In the genomic region with DNA sequence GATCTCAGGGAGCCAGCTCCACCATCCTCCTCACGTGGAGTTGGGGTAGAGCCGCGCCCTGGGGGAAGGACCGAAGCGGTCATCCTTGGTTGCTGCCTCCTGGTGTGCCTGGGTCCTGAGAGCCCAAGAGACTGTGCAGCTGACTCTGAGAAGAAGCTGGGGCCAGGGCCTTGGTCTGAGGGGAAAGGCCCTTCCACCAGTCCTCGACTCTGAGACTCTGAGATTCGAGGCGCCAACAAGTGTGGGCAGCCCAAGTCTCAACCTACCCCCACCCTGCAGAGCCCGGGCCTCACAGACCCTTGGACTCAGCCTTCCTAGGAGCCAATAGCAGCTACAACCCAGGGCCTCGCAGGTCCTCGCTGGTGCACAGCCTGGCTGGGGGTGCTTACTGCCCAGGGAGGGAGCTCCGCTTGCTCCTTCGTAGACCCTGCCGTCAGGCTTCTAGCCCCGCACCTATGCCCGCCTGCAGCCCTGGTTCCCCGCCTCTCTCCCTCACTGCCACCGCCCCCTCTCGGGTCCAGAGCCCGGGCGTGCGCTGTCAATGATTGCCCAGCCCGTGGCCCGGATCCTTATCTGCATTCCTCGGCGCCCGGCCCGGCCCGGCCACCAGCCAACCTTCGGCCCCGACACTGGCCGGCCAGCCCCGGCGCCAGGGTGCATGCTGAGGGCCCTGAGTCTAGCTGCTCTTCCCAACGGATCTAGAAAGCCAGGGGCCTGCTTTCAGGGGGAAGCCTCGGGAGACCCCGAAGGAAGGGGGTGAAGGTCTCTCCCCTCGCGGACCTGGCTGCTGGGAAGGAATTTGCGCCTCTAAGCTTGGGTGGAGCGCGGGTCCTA, we compare ENCODE assay signal across 1 cellular context.
TF ChIP-seq lines count a peak whose summit lies in the region.

No MANE protein-coding gene starts in this region.

TF ChIP-seq in K562, 482 proteins besides CTCF, POLR2A, EP300 and RAD21:
- no peak for TF ChIP-seq SETDB1 (IDR thresholded peaks at IDR 0.05; ENCODE audit: low read length)
- TF ChIP-seq ZEB2 (IDR thresholded peaks at IDR 0.05), result no peak
- TF ChIP-seq, protein P1, sequence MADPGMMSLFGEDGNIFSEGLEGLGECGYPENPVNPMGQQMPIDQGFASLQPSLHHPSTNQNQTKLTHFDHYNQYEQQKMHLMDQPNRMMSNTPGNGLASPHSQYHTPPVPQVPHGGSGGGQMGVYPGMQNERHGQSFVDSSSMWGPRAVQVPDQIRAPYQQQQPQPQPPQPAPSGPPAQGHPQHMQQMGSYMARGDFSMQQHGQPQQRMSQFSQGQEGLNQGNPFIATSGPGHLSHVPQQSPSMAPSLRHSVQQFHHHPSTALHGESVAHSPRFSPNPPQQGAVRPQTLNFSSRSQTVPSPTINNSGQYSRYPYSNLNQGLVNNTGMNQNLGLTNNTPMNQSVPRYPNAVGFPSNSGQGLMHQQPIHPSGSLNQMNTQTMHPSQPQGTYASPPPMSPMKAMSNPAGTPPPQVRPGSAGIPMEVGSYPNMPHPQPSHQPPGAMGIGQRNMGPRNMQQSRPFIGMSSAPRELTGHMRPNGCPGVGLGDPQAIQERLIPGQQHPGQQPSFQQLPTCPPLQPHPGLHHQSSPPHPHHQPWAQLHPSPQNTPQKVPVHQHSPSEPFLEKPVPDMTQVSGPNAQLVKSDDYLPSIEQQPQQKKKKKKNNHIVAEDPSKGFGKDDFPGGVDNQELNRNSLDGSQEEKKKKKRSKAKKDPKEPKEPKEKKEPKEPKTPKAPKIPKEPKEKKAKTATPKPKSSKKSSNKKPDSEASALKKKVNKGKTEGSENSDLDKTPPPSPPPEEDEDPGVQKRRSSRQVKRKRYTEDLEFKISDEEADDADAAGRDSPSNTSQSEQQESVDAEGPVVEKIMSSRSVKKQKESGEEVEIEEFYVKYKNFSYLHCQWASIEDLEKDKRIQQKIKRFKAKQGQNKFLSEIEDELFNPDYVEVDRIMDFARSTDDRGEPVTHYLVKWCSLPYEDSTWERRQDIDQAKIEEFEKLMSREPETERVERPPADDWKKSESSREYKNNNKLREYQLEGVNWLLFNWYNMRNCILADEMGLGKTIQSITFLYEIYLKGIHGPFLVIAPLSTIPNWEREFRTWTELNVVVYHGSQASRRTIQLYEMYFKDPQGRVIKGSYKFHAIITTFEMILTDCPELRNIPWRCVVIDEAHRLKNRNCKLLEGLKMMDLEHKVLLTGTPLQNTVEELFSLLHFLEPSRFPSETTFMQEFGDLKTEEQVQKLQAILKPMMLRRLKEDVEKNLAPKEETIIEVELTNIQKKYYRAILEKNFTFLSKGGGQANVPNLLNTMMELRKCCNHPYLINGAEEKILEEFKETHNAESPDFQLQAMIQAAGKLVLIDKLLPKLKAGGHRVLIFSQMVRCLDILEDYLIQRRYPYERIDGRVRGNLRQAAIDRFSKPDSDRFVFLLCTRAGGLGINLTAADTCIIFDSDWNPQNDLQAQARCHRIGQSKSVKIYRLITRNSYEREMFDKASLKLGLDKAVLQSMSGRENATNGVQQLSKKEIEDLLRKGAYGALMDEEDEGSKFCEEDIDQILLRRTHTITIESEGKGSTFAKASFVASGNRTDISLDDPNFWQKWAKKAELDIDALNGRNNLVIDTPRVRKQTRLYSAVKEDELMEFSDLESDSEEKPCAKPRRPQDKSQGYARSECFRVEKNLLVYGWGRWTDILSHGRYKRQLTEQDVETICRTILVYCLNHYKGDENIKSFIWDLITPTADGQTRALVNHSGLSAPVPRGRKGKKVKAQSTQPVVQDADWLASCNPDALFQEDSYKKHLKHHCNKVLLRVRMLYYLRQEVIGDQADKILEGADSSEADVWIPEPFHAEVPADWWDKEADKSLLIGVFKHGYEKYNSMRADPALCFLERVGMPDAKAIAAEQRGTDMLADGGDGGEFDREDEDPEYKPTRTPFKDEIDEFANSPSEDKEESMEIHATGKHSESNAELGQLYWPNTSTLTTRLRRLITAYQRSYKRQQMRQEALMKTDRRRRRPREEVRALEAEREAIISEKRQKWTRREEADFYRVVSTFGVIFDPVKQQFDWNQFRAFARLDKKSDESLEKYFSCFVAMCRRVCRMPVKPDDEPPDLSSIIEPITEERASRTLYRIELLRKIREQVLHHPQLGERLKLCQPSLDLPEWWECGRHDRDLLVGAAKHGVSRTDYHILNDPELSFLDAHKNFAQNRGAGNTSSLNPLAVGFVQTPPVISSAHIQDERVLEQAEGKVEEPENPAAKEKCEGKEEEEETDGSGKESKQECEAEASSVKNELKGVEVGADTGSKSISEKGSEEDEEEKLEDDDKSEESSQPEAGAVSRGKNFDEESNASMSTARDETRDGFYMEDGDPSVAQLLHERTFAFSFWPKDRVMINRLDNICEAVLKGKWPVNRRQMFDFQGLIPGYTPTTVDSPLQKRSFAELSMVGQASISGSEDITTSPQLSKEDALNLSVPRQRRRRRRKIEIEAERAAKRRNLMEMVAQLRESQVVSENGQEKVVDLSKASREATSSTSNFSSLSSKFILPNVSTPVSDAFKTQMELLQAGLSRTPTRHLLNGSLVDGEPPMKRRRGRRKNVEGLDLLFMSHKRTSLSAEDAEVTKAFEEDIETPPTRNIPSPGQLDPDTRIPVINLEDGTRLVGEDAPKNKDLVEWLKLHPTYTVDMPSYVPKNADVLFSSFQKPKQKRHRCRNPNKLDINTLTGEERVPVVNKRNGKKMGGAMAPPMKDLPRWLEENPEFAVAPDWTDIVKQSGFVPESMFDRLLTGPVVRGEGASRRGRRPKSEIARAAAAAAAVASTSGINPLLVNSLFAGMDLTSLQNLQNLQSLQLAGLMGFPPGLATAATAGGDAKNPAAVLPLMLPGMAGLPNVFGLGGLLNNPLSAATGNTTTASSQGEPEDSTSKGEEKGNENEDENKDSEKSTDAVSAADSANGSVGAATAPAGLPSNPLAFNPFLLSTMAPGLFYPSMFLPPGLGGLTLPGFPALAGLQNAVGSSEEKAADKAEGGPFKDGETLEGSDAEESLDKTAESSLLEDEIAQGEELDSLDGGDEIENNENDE (IDR thresholded peaks at IDR 0.05; ENCODE audit: low read depth, low read length), result no peak
- TF ChIP-seq, protein P2, sequence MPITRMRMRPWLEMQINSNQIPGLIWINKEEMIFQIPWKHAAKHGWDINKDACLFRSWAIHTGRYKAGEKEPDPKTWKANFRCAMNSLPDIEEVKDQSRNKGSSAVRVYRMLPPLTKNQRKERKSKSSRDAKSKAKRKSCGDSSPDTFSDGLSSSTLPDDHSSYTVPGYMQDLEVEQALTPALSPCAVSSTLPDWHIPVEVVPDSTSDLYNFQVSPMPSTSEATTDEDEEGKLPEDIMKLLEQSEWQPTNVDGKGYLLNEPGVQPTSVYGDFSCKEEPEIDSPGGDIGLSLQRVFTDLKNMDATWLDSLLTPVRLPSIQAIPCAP (CRISPR knock-in tag; IDR thresholded peaks at IDR 0.05; ENCODE audit: borderline replicate concordance), result no peak
- TF ChIP-seq, protein P3, sequence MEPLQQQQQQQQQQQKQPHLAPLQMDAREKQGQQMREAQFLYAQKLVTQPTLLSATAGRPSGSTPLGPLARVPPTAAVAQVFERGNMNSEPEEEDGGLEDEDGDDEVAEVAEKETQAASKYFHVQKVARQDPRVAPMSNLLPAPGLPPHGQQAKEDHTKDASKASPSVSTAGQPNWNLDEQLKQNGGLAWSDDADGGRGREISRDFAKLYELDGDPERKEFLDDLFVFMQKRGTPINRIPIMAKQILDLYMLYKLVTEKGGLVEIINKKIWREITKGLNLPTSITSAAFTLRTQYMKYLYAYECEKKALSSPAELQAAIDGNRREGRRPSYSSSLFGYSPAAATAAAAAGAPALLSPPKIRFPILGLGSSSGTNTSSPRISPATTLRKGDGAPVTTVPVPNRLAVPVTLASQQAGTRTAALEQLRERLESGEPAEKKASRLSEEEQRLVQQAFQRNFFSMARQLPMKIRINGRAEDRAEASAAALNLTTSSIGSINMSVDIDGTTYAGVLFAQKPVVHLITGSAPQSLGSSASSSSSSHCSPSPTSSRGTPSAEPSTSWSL (CRISPR knock-in tag; IDR thresholded peaks at IDR 0.05; ENCODE audit: borderline replicate concordance), result no peak
- TF ChIP-seq FOSL1 (tag; conservative IDR thresholded peaks at IDR 0.05), result no peak
- no peak for TF ChIP-seq POLR2B (IDR thresholded peaks at IDR 0.05; ENCODE audit: low read depth, partially characterized antibody)
- TF ChIP-seq, protein P4, sequence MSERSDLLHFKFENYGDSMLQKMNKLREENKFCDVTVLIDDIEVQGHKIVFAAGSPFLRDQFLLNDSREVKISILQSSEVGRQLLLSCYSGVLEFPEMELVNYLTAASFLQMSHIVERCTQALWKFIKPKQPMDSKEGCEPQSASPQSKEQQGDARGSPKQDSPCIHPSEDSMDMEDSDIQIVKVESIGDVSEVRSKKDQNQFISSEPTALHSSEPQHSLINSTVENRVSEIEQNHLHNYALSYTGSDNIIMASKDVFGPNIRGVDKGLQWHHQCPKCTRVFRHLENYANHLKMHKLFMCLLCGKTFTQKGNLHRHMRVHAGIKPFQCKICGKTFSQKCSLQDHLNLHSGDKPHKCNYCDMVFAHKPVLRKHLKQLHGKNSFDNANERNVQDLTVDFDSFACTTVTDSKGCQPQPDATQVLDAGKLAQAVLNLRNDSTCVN (CRISPR knock-in tag; IDR thresholded peaks at IDR 0.05), result no peak
